In the genomic region with DNA sequence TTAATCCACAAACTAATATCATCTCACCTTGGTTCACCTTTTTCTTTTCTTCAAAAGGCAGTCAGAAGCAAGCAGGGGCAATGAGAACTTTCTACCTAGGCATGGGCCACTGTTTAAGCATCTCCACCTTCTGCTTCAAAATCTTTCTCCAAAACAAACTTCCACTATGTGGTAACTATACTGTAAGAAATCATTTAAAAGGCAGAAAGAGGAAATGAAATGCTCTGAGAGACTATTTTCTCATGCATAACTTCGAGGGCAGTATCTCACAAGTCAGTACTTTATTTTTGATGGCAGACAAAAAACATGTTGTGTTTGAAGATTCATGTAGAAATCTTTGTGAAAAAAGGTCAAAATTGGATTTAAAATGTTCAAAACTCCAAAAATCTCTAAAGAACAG, we compare ENCODE assay signal across 24 cellular contexts.
DNase-seq lines count a peak whose midpoint lies in the region; ATAC-seq and TF ChIP-seq lines count a peak whose summit lies in the region.
"Had no signal": no experiment of that assay in that cellular context is flagged by ENCODE, and none has a peak within 500 bp of the region (broad histone marks: within the 10 kb centered on the region; RNA-seq: fewer than 3 reads in every experiment).

No MANE protein-coding gene starts in this region.

- no peaks in the 10 kb centered on the region for H3K36me3 ChIP-seq in OCI-LY3 (replicated peaks; ENCODE audit: low read depth, low read length)
- H3K36me3 ChIP-seq in spleen, result no peaks in the 10 kb centered on the region
- H3K36me3 ChIP-seq: adrenal gland, MG63, uterus had no signal

- no peaks in the 10 kb centered on the region for H3K9me3 ChIP-seq in OCI-LY3 (ENCODE audit: insufficient read depth, low read length)
- H3K9me3 ChIP-seq in spleen, result no peaks in the 10 kb centered on the region
- H3K9me3 ChIP-seq: adrenal gland, MG63, uterus had no signal

- no peak for TF ChIP-seq CTCF in GM10248 (IDR thresholded peaks at IDR 0.05; ENCODE audit: control extremely low read depth, extremely low read depth, low read depth, missing control alignments)
- no peak for TF ChIP-seq CTCF in OCI-LY3 (IDR thresholded peaks at IDR 0.05; ENCODE audit: low read depth, low read length)
- no peak for TF ChIP-seq CTCF in endothelial cell (IDR thresholded peaks at IDR 0.05; ENCODE audit: unreplicated experiment)
- TF ChIP-seq CTCF in spleen (IDR thresholded peaks at IDR 0.05 in 8 of 11, conservative IDR thresholded peaks at IDR 0.05 in 3 of 11), result no peak

- no peak overlapping the region for H2AFZ ChIP-seq in OCI-LY3 (ENCODE audit: low read depth, low read length)

- POLR2A ChIA-PET in GM10248 (lab: Yijun Ruan, JAX), result no interaction called here

- H3K9me3 Mint-ChIP-seq in endothelial cell (ENCODE audit: unreplicated experiment), result no peaks in the 10 kb centered on the region
- H3K9me3 Mint-ChIP-seq: activated CD4-positive, alpha-beta T cell treated with anti-CD3 and anti-CD28 coated beads, Interleukin-2, amount 10 ng/mL, durations not matched to agents 24 days and 14 days; CD4-positive, alpha-beta memory T cell; dendritic cell treated with granulocyte-macrophage colony-stimulating factor and Interleukin-4, amounts not matched to agents 40 ng/mL and 50 ng/mL, for 4 days had no signal

- CTCF ChIA-PET in GM10248 (lab: Yijun Ruan, JAX), result no interaction called here

- H3K27ac Mint-ChIP-seq in endothelial cell (ENCODE audit: unreplicated experiment), result no peak overlapping the region
- H3K27ac Mint-ChIP-seq: activated CD4-positive, alpha-beta T cell treated with anti-CD3 and anti-CD28 coated beads, Interleukin-2, amount 10 ng/mL, durations not matched to agents 24 days and 14 days; dendritic cell treated with granulocyte-macrophage colony-stimulating factor and Interleukin-4, amounts not matched to agents 40 ng/mL and 50 ng/mL, for 4 days had no signal

- no peaks in the 10 kb centered on the region for H3K79me2 ChIP-seq in OCI-LY3 (ENCODE audit: low read length)

- H3K27me3 ChIP-seq in OCI-LY3 (ENCODE audit: low read depth, low read length), result no peaks in the 10 kb centered on the region
- H3K27me3 ChIP-seq in spleen (replicated peaks in 1 of 7), result no peaks in the 10 kb centered on the region
- H3K27me3 ChIP-seq: adrenal gland, MG63, uterus had no signal

- H3K4me2 ChIP-seq in OCI-LY3 (ENCODE audit: low read length), result peak overlapping the region; percentile 27; the same call in 1 of the 2 replicates

- H3K4me1 ChIP-seq in OCI-LY3 (ENCODE audit: low read length) (peaks cover 21% of the 10 kb centered on the region), spleen (peaks cover 0 to 20% (median 7%) of the 10 kb centered on the region in 6 donors)
- H3K4me1 ChIP-seq: adrenal gland, uterus had no signal

- ATAC-seq in GM18861 (IDR thresholded peaks at IDR 0.05; ENCODE audit: unreplicated experiment) (peak; percentile 63), GM21786 (IDR thresholded peaks at IDR 0.05; ENCODE audit: unreplicated experiment) (peak; percentile 56)

- H3K4me3 Mint-ChIP-seq in endothelial cell (ENCODE audit: unreplicated experiment), result no peak overlapping the region
- H3K4me3 Mint-ChIP-seq: activated CD4-positive, alpha-beta T cell treated with anti-CD3 and anti-CD28 coated beads, Interleukin-2, amount 10 ng/mL, durations not matched to agents 24 days and 14 days; CD4-positive, alpha-beta memory T cell; dendritic cell treated with granulocyte-macrophage colony-stimulating factor and Interleukin-4, amounts not matched to agents 40 ng/mL and 50 ng/mL, for 4 days had no signal

- intact Hi-C loops in spleen (cut with DNase I; ENCODE audit: low total_unique reads), result no loop called here

- H3K4me1 Mint-ChIP-seq in endothelial cell (ENCODE audit: unreplicated experiment), result peaks cover 4% of the 10 kb centered on the region
- H3K4me1 Mint-ChIP-seq: activated CD4-positive, alpha-beta T cell treated with anti-CD3 and anti-CD28 coated beads, Interleukin-2, amount 10 ng/mL, durations not matched to agents 24 days and 14 days had no signal

- DNase-seq in GM10248 (ENCODE audit: extremely low spot score) (peak; percentile 36), RPMI8226 (no peak), GM19240 (ENCODE audit: insufficient read length, low spot score) (no peak), endothelial cell (ENCODE audit: low spot score) (no peak), spleen (no peak)
- DNase-seq: activated CD4-positive, alpha-beta T cell treated with anti-CD3 and anti-CD28 coated beads, Interleukin-2, amount 10 ng/mL, durations not matched to agents 24 days and 14 days; adrenal gland; CD4-positive, alpha-beta memory T cell; DMS53; GOT3; kidney; MG63; NCI-H187 treated with DMSO at 0.1 percent for 48 hours; NCI-H446; NK-92 treated with Interleukin-12 subunit alpha and Interleukin-12 subunit beta, amount 100 ng/mL, for 24 hours; nucleus accumbens; uterus had no signal

- no peaks in the 10 kb centered on the region for H4K20me1 ChIP-seq in OCI-LY3 (ENCODE audit: insufficient read depth, low read length)

- H3K9ac ChIP-seq in OCI-LY3 (ENCODE audit: low read length), result no peak overlapping the region

- H3K27ac ChIP-seq in OCI-LY3 (ENCODE audit: low read length) (no peak overlapping the region), spleen (no peak overlapping the region)
- H3K27ac ChIP-seq: adrenal gland, HL-60, RWPE1, uterus had no signal

- no peaks in the 10 kb centered on the region for H3K36me3 Mint-ChIP-seq in endothelial cell (ENCODE audit: low read depth, unreplicated experiment)

- WGBS in spleen, 5 donors, result 19 to 29% (median 27%) methylated on average over 1 of the region's 1 CpG

- no peaks in the 10 kb centered on the region for H3K27me3 Mint-ChIP-seq in endothelial cell (ENCODE audit: unreplicated experiment)
- H3K27me3 Mint-ChIP-seq: activated CD4-positive, alpha-beta T cell treated with anti-CD3 and anti-CD28 coated beads, Interleukin-2, amount 10 ng/mL, durations not matched to agents 24 days and 14 days; CD4-positive, alpha-beta memory T cell; dendritic cell treated with granulocyte-macrophage colony-stimulating factor and Interleukin-4, amounts not matched to agents 40 ng/mL and 50 ng/mL, for 4 days had no signal

- TF ChIP-seq POLR2A in spleen (IDR thresholded peaks at IDR 0.05), result no peak

- H3K4me3 ChIP-seq in OCI-LY3 (ENCODE audit: low read length) (no peak overlapping the region), spleen (no peak overlapping the region)
- H3K4me3 ChIP-seq: adrenal gland, lung, MG63, uterus had no signal
